ENCODE assay signal across 14 cellular contexts in the genomic region with DNA sequence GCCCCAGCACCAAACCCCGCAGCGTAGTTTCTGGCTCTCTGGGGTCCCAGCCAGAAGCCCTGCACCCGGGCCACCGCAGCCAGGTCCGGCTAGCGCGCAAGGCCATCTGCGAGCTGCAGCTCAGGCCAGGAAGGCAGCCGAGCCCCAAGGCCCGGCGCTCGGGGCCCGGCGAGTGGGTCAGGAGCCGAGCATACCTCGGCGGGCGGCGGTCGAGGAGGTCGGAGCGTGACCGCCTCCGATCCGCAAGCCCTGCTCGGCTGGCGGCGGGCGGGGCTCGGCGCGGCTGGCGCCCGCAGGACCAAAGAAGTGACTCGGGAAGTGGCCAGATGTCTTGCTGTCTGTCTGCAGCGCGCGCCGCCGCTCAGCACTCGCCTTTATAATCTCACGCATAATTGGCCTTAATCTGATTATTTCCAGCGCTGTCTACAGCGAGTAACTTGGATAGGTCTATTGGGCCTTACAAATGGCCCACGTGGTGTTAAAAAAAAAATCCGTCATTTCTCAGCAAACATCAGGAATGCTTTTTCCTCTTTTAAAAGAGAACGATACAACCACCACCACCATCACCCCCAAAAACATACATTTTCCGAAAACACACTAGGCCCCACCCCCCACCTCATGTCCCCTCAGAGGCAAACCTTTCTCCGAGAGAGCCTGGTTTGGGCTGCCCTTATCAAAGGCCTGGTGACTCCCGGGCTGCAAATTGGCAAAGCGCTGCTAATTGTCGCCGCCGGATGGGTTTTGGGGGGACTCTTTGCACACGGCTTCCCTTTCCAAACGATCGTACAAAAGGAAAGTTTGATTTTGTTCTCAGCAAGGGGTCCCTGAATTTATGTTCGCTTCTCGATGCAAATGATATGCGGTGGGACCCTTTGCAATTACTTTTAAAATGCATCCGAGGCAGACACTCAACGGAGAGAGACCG. TPM values are rescaled to one million over a fixed set of nuclear protein-coding genes. Genes with fewer than 3 reads are reported as not detected.
DNase-seq lines count a peak whose midpoint lies in the region; ATAC-seq and TF ChIP-seq lines count a peak whose summit lies in the region.
"Had no signal": no experiment of that assay in that cellular context is flagged by ENCODE, and none has a peak within 500 bp of the region (broad histone marks: within the 10 kb centered on the region; RNA-seq: fewer than 3 reads in every experiment).

A gene (minus strand): TSS at position 349 of the 925 bp plus-strand sequence. CDS start 649 bp downstream, outside the sequence.

- 1% methylated on average over 63 of the region's 63 CpGs for WGBS in ectodermal cell, 2 experiments
- WGBS in esophagus muscularis mucosa = 5% methylated on average over 37 of the region's 63 CpGs
- WGBS in gastroesophageal sphincter (ENCODE audit: low coverage in 1 of 2), 2 donors = 3% methylated on average over 12 to 29 of the region's 63 CpGs

- intact Hi-C loops in esophagus muscularis mucosa (cut with DNase I) = no loop called here

- TF ChIP-seq POLR2A in esophagus muscularis mucosa (IDR thresholded peaks at IDR 0.05; ENCODE audit: low read depth) (no peak), gastroesophageal sphincter (IDR thresholded peaks at IDR 0.05) (no peak)

- DNase-seq in COLO668 (lab: John Stamatoyannopoulos, UW; ENCODE audit: unreplicated experiment) (peak; percentile 2), cerebellum (ENCODE audit: low spot score) (no peak), esophagus muscularis mucosa (ENCODE audit: extremely low spot score) (no peak)
- DNase-seq: activated naive CD4-positive, alpha-beta T cell treated with anti-CD3 and anti-CD28 coated beads, Interleukin-2, amount 50 U/mL, for 16 hours; CD4-positive, alpha-beta memory T cell; esophagus squamous epithelium; sigmoid colon had no signal

- no peak for TF ChIP-seq EP300 in esophagus muscularis mucosa (IDR thresholded peaks at IDR 0.05)
- no peak for TF ChIP-seq EP300 in gastroesophageal sphincter (IDR thresholded peaks at IDR 0.05)

- H2AFZ ChIP-seq in neuron (ENCODE audit: low read depth, low read length) = peak within 1 kb of the TSS; percentile 42

- TF ChIP-seq CTCF in esophagus muscularis mucosa (IDR thresholded peaks at IDR 0.05) (no peak), gastroesophageal sphincter (IDR thresholded peaks at IDR 0.05) (no peak)

- no peak within 1 kb of the TSS for H3K9ac ChIP-seq in HUES48 (ENCODE audit: low read depth, low read length)

- H3K9me3 ChIP-seq in HUES48 (ENCODE audit: control insufficient read depth, insufficient read depth, low read length) = no peaks in the 10 kb centered on the region
- H3K9me3 ChIP-seq in ectodermal cell (ENCODE audit: control insufficient read depth, low read length) = no peaks in the 10 kb centered on the region
- no peaks in the 10 kb centered on the region for H3K9me3 ChIP-seq in neuron (ENCODE audit: low read length)
- no peaks in the 10 kb centered on the region for H3K9me3 ChIP-seq in esophagus muscularis mucosa
- no peaks in the 10 kb centered on the region for H3K9me3 ChIP-seq in gastroesophageal sphincter
- H3K9me3 ChIP-seq: esophagus squamous epithelium, sigmoid colon had no signal

- H3K4me3 ChIP-seq in HUES48 (ENCODE audit: low read depth, low read length) (peak within 1 kb of the TSS; percentile 66), ectodermal cell (ENCODE audit: insufficient read depth, low read depth, low read length) (peak within 1 kb of the TSS; percentile 19), neuron (ENCODE audit: low read length) (peak within 1 kb of the TSS; percentile 40), esophagus muscularis mucosa (peak within 1 kb of the TSS in 2 of 4 donors; percentile 12 to 24), gastroesophageal sphincter (no peak within 1 kb of the TSS)
- H3K4me3 ChIP-seq: sigmoid colon had no signal

- H3K4me1 ChIP-seq in HUES48 (ENCODE audit: control insufficient read depth, insufficient read depth, low read length) (peaks cover 23% of the 10 kb centered on the region), ectodermal cell (ENCODE audit: control insufficient read depth, insufficient read depth, low read length) (peaks cover 32% of the 10 kb centered on the region), neuron (ENCODE audit: insufficient read depth, low read length) (peaks cover 17% of the 10 kb centered on the region), esophagus muscularis mucosa (peaks cover 28 to 42% (median 36%) of the 10 kb centered on the region in 4 donors), gastroesophageal sphincter (peaks cover 0 to 38% (median 27%) of the 10 kb centered on the region in 3 donors)

- H3K27me3 ChIP-seq in HUES48 (ENCODE audit: control insufficient read depth, insufficient read depth, low read length) = peaks cover 99% of the 10 kb centered on the region
- peaks cover 99% of the 10 kb centered on the region for H3K27me3 ChIP-seq in ectodermal cell (ENCODE audit: control insufficient read depth, insufficient read depth, low read length, poor library complexity, severe bottlenecking)
- H3K27me3 ChIP-seq in neuron (ENCODE audit: insufficient read depth, low read length) = peaks cover 89% of the 10 kb centered on the region
- H3K27me3 ChIP-seq in esophagus muscularis mucosa = peaks cover 3 to 99% (median 60%) of the 10 kb centered on the region in 4 donors
- peaks cover 100% of the 10 kb centered on the region for H3K27me3 ChIP-seq in gastroesophageal sphincter

- ATAC-seq in gastroesophageal sphincter (no peak), HG03520 (IDR thresholded peaks at IDR 0.05; ENCODE audit: unreplicated experiment) (no peak)

- H3K36me3 ChIP-seq in HUES48 (ENCODE audit: control insufficient read depth, insufficient read depth, low read length) = no peaks in the 10 kb centered on the region
- H3K36me3 ChIP-seq in ectodermal cell (ENCODE audit: control insufficient read depth, insufficient read depth, low read length) = no peaks in the 10 kb centered on the region
- H3K36me3 ChIP-seq in neuron (ENCODE audit: insufficient read depth, low read length) = no peaks in the 10 kb centered on the region
- no peaks in the 10 kb centered on the region for H3K36me3 ChIP-seq in esophagus muscularis mucosa
- no peaks in the 10 kb centered on the region for H3K36me3 ChIP-seq in gastroesophageal sphincter
- H3K36me3 ChIP-seq: esophagus squamous epithelium, sigmoid colon had no signal

- H3K27ac ChIP-seq in HUES48 (ENCODE audit: low read depth, low read length) (no peak within 1 kb of the TSS), ectodermal cell (ENCODE audit: insufficient read depth, low read depth, low read length, poor library complexity, severe bottlenecking) (no peak within 1 kb of the TSS), esophagus muscularis mucosa (replicated peaks in 1 of 4) (no peak within 1 kb of the TSS), gastroesophageal sphincter (no peak within 1 kb of the TSS)
- H3K27ac ChIP-seq: esophagus squamous epithelium, sigmoid colon had no signal

RNA-seq across cellular contexts. Expression of the gene that starts here (rescaled TPM):
- polyA plus RNA-seq in ectodermal cell (2013, experiment 1 of 4) = not detected
- polyA plus RNA-seq in ectodermal cell (2013, experiment 2 of 4) = not detected
- polyA plus RNA-seq in ectodermal cell (2013, experiment 3 of 4) = not detected
- 0.12 TPM for polyA plus RNA-seq in ectodermal cell (2013, experiment 4 of 4)
- total RNA-seq in cerebellum = not detected
- not detected for total RNA-seq in esophagus muscularis mucosa
- not detected for total RNA-seq in gastroesophageal sphincter
- total RNA-seq: CD4-positive, alpha-beta memory T cell; esophagus squamous epithelium; M059J; mononuclear cell; sigmoid colon had no signal
- polyA plus RNA-seq: CD4-positive, alpha-beta memory T cell had no signal

Comparison
In these comparisons a context has a peak if more than half of its experiments do, and no peak if none do; other contexts are left out.
1. H3K4me3 ChIP-seq: peak in HUES48 (single experiment), ectodermal cell (single experiment) and neuron (single experiment); none in gastroesophageal sphincter (0 of 2).